In the genomic region with DNA sequence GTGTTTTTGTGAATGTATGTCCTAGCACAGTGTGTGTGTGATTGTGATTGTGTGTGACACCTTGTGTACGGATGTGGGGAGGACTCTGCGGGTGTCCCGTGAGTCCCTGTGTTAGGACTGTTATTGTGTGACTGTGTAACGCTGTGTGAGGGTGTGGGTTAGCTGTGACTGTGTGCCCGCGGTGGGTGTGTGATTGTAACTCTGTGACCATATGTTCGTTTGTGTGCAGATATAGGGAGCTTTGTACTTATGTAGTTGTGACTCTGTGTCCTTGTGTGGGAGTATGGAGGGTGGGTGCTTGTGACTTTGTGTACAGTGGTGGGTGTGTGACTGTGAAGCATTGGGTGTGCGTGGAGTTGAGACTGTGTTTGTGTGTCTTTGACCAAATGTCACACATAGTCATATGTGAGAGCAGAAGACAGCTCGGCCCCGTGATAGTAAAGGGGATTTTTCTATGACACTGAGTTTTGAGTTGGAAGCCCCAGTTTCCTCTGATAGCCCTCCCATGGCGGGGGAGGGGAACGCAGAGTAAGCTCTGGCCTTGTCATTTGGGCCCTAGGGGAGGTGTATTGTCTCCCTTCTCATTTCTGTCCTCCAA, we compare ENCODE assay signal across 1 cellular context.
TF ChIP-seq lines count a peak whose summit lies in the region.

No MANE protein-coding gene starts in this region.

TF ChIP-seq in K562, 482 proteins besides CTCF, POLR2A, EP300 and RAD21 (continued from another document and continues in another):
- TF ChIP-seq, protein P1, sequence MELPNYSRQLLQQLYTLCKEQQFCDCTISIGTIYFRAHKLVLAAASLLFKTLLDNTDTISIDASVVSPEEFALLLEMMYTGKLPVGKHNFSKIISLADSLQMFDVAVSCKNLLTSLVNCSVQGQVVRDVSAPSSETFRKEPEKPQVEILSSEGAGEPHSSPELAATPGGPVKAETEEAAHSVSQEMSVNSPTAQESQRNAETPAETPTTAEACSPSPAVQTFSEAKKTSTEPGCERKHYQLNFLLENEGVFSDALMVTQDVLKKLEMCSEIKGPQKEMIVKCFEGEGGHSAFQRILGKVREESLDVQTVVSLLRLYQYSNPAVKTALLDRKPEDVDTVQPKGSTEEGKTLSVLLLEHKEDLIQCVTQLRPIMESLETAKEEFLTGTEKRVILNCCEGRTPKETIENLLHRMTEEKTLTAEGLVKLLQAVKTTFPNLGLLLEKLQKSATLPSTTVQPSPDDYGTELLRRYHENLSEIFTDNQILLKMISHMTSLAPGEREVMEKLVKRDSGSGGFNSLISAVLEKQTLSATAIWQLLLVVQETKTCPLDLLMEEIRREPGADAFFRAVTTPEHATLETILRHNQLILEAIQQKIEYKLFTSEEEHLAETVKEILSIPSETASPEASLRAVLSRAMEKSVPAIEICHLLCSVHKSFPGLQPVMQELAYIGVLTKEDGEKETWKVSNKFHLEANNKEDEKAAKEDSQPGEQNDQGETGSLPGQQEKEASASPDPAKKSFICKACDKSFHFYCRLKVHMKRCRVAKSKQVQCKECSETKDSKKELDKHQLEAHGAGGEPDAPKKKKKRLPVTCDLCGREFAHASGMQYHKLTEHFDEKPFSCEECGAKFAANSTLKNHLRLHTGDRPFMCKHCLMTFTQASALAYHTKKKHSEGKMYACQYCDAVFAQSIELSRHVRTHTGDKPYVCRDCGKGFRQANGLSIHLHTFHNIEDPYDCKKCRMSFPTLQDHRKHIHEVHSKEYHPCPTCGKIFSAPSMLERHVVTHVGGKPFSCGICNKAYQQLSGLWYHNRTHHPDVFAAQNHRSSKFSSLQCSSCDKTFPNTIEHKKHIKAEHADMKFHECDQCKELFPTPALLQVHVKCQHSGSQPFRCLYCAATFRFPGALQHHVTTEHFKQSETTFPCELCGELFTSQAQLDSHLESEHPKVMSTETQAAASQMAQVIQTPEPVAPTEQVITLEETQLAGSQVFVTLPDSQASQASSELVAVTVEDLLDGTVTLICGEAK (IDR thresholded peaks at IDR 0.05) = no peak
- TF ChIP-seq, protein P1 (CRISPR knock-in tag; IDR thresholded peaks at IDR 0.05) = no peak
- no peak for TF ChIP-seq NFE2 (IDR thresholded peaks at IDR 0.05; ENCODE audit: low read depth)
- 0 out of 2 replicates have a peak, but pooled peaks have one; percentile 64 for TF ChIP-seq DNMT1 (IDR thresholded peaks at IDR 0.05)
- TF ChIP-seq ARHGAP35 (IDR thresholded peaks at IDR 0.05; ENCODE audit: partially characterized antibody) = no peak
- TF ChIP-seq ZNF24 (IDR thresholded peaks at IDR 0.05) = 0 out of 2 replicates have a peak, but pooled peaks have one; percentile 31
- no peak for TF ChIP-seq ZNF717 (CRISPR knock-in tag; IDR thresholded peaks at IDR 0.05)
- TF ChIP-seq NFYB (IDR thresholded peaks at IDR 0.05; ENCODE audit: extremely low read depth, insufficient read length) = no peak
- TF ChIP-seq MAFF (IDR thresholded peaks at IDR 0.05; ENCODE audit: low read length) = no peak
- TF ChIP-seq CHD4 (IDR thresholded peaks at IDR 0.05; ENCODE audit: insufficient read depth, insufficient replicate concordance, low read depth, low read length, poor library complexity, severe bottlenecking) = no peak
- no peak for TF ChIP-seq U2AF2 (optimal IDR thresholded peaks at IDR 0.05; ENCODE audit: low read depth, low read length)
- TF ChIP-seq NFIX (CRISPR knock-in tag; IDR thresholded peaks at IDR 0.05; ENCODE audit: low read depth) = no peak
- TF ChIP-seq, protein P2, sequence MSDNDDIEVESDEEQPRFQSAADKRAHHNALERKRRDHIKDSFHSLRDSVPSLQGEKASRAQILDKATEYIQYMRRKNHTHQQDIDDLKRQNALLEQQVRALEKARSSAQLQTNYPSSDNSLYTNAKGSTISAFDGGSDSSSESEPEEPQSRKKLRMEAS (CRISPR knock-in tag; IDR thresholded peaks at IDR 0.05) = no peak; the same call in 1 of the 2 replicates
- no peak for TF ChIP-seq XRCC4 (IDR thresholded peaks at IDR 0.05; ENCODE audit: extremely low read depth, insufficient read depth, insufficient read length)
- TF ChIP-seq U2AF1 (optimal IDR thresholded peaks at IDR 0.05; ENCODE audit: low read depth, low read length) = no peak
- no peak for TF ChIP-seq JUND (IDR thresholded peaks at IDR 0.05; ENCODE audit: borderline replicate concordance, low read depth, low read length)
- peak; percentile 11; the same call in 1 of the 3 replicates for TF ChIP-seq JUND (tag; IDR thresholded peaks at IDR 0.05; ENCODE audit: borderline replicate concordance, low read depth, low read length)
- peak; percentile 52; the same call in 1 of the 2 replicates for TF ChIP-seq EGR1 (conservative IDR thresholded peaks at IDR 0.05)
- TF ChIP-seq GATAD2A (IDR thresholded peaks at IDR 0.05) = no peak
- TF ChIP-seq XRCC3 (IDR thresholded peaks at IDR 0.05) = no peak
- TF ChIP-seq NBN (IDR thresholded peaks at IDR 0.05; ENCODE audit: low read depth) = peak; percentile 12; the same call in 1 of the 2 replicates
- TF ChIP-seq SMARCB1 (IDR thresholded peaks at IDR 0.05; ENCODE audit: insufficient read length, low read depth) = no peak
- TF ChIP-seq, protein P3, sequence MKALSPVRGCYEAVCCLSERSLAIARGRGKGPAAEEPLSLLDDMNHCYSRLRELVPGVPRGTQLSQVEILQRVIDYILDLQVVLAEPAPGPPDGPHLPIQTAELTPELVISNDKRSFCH (CRISPR knock-in tag; IDR thresholded peaks at IDR 0.05) = no peak
- TF ChIP-seq, protein P3 (tag; IDR thresholded peaks at IDR 0.05) = no peak
- TF ChIP-seq, protein P4, sequence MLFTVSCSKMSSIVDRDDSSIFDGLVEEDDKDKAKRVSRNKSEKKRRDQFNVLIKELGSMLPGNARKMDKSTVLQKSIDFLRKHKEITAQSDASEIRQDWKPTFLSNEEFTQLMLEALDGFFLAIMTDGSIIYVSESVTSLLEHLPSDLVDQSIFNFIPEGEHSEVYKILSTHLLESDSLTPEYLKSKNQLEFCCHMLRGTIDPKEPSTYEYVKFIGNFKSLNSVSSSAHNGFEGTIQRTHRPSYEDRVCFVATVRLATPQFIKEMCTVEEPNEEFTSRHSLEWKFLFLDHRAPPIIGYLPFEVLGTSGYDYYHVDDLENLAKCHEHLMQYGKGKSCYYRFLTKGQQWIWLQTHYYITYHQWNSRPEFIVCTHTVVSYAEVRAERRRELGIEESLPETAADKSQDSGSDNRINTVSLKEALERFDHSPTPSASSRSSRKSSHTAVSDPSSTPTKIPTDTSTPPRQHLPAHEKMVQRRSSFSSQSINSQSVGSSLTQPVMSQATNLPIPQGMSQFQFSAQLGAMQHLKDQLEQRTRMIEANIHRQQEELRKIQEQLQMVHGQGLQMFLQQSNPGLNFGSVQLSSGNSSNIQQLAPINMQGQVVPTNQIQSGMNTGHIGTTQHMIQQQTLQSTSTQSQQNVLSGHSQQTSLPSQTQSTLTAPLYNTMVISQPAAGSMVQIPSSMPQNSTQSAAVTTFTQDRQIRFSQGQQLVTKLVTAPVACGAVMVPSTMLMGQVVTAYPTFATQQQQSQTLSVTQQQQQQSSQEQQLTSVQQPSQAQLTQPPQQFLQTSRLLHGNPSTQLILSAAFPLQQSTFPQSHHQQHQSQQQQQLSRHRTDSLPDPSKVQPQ (CRISPR knock-in tag; IDR thresholded peaks at IDR 0.05; ENCODE audit: borderline replicate concordance) = no peak
- no peak for TF ChIP-seq MAZ (CRISPR knock-in tag; conservative IDR thresholded peaks at IDR 0.05 in 1 of 2, IDR thresholded peaks at IDR 0.05 in 1 of 2)
- TF ChIP-seq RB1 (IDR thresholded peaks at IDR 0.05; ENCODE audit: low read depth) = no peak
- 0 out of 2 replicates have a peak, but pooled peaks have one; percentile 22 for TF ChIP-seq STAG1 (CRISPR knock-in tag; IDR thresholded peaks at IDR 0.05; ENCODE audit: borderline replicate concordance)
- TF ChIP-seq, protein P5, sequence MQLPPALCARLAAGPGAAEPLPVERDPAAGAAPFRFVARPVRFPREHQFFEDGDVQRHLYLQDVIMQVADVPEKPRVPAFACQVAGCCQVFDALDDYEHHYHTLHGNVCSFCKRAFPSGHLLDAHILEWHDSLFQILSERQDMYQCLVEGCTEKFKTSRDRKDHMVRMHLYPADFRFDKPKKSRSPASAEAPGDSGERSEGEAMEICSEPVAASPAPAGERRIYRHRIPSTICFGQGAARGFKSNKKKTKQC (CRISPR knock-in tag; IDR thresholded peaks at IDR 0.05) = no peak
- TF ChIP-seq TEAD1 (CRISPR knock-in tag; IDR thresholded peaks at IDR 0.05) = 0 out of 4 replicates have a peak, but pooled peaks of 1 of the 2 experiments have one; percentile 51
- TF ChIP-seq SREBF2 (CRISPR knock-in tag; IDR thresholded peaks at IDR 0.05) = no peak
- TF ChIP-seq CHCHD3 (CRISPR knock-in tag; IDR thresholded peaks at IDR 0.05) = no peak
- no peak for TF ChIP-seq CBFB (CRISPR knock-in tag; IDR thresholded peaks at IDR 0.05)
- no peak for TF ChIP-seq ZNF586 (CRISPR knock-in tag; conservative IDR thresholded peaks at IDR 0.05)
- TF ChIP-seq JUNB (CRISPR knock-in tag; conservative IDR thresholded peaks at IDR 0.05) = 0 out of 2 replicates have a peak, but pooled peaks have one; percentile 15
- TF ChIP-seq DIDO1 (tag; IDR thresholded peaks at IDR 0.05; ENCODE audit: low read depth) = no peak
- TF ChIP-seq, protein P6, sequence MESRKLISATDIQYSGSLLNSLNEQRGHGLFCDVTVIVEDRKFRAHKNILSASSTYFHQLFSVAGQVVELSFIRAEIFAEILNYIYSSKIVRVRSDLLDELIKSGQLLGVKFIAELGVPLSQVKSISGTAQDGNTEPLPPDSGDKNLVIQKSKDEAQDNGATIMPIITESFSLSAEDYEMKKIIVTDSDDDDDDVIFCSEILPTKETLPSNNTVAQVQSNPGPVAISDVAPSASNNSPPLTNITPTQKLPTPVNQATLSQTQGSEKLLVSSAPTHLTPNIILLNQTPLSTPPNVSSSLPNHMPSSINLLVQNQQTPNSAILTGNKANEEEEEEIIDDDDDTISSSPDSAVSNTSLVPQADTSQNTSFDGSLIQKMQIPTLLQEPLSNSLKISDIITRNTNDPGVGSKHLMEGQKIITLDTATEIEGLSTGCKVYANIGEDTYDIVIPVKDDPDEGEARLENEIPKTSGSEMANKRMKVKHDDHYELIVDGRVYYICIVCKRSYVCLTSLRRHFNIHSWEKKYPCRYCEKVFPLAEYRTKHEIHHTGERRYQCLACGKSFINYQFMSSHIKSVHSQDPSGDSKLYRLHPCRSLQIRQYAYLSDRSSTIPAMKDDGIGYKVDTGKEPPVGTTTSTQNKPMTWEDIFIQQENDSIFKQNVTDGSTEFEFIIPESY (CRISPR knock-in tag; IDR thresholded peaks at IDR 0.05) = no peak
- TF ChIP-seq GABPA (tag; conservative IDR thresholded peaks at IDR 0.05; ENCODE audit: low read depth) = no peak
- TF ChIP-seq, protein P7, sequence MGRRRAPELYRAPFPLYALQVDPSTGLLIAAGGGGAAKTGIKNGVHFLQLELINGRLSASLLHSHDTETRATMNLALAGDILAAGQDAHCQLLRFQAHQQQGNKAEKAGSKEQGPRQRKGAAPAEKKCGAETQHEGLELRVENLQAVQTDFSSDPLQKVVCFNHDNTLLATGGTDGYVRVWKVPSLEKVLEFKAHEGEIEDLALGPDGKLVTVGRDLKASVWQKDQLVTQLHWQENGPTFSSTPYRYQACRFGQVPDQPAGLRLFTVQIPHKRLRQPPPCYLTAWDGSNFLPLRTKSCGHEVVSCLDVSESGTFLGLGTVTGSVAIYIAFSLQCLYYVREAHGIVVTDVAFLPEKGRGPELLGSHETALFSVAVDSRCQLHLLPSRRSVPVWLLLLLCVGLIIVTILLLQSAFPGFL (CRISPR knock-in tag; IDR thresholded peaks at IDR 0.05) = no peak
- no peak for TF ChIP-seq HOXB6 (CRISPR knock-in tag; IDR thresholded peaks at IDR 0.05; ENCODE audit: borderline replicate concordance)
- TF ChIP-seq, protein P8, sequence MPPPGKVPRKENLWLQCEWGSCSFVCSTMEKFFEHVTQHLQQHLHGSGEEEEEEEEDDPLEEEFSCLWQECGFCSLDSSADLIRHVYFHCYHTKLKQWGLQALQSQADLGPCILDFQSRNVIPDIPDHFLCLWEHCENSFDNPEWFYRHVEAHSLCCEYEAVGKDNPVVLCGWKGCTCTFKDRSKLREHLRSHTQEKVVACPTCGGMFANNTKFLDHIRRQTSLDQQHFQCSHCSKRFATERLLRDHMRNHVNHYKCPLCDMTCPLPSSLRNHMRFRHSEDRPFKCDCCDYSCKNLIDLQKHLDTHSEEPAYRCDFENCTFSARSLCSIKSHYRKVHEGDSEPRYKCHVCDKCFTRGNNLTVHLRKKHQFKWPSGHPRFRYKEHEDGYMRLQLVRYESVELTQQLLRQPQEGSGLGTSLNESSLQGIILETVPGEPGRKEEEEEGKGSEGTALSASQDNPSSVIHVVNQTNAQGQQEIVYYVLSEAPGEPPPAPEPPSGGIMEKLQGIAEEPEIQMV (tag; conservative IDR thresholded peaks at IDR 0.05; ENCODE audit: low read depth) = no peak
- TF ChIP-seq HDAC8 (tag; IDR thresholded peaks at IDR 0.05) = no peak
- TF ChIP-seq, protein P9, sequence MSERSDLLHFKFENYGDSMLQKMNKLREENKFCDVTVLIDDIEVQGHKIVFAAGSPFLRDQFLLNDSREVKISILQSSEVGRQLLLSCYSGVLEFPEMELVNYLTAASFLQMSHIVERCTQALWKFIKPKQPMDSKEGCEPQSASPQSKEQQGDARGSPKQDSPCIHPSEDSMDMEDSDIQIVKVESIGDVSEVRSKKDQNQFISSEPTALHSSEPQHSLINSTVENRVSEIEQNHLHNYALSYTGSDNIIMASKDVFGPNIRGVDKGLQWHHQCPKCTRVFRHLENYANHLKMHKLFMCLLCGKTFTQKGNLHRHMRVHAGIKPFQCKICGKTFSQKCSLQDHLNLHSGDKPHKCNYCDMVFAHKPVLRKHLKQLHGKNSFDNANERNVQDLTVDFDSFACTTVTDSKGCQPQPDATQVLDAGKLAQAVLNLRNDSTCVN (CRISPR knock-in tag; IDR thresholded peaks at IDR 0.05) = peak; percentile 84; the same call in 1 of the 2 replicates
